8 cellular contexts compared by ENCODE assay signal in the genomic region with DNA sequence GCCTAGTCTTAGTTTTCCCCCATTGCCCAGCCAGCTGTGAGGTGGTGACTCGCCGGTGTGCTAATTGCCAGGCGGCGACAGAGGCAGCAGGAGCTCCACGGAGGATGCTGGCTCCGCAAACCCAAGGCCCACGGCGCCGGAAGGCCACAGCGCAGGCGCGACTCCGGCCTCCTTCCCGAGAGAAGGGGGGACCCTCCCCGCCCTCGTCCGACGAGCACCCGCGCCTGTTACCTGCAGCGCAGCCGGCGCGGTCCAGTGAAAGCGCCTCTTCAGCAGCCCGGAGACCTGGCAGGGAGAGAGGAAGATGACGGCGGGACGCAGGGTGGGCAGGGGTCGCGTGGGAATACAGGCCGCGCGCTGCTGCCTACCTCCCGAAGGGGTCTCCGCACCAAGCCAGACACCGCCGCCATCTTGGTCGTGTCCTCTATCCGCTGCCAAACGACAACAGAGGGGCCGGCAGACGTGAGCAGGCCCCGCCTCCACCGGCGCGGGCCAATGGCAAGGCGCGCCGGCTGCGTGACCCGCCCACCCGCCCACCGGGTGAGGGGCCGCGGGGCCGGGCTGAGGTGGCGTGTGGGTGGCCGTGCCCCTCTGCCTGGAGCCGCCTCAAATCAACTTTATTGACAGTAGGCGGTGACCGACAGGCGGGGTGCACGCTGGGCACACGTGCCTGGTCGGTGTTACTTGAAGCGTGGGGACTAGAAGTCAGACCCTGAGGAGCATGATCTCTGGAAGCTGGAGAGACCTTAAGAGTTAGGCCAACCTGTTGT. TPM values are rescaled to one million over a fixed set of nuclear protein-coding genes. Genes with fewer than 3 reads are reported as not detected.
DNase-seq lines count a peak whose midpoint lies in the region; ATAC-seq, FAIRE-seq and TF ChIP-seq lines count a peak whose summit lies in the region.

Gene PDHB, minus strand, starts transcription at position 433 of the 770 bp plus-strand sequence. Its CDS starts 23 bp downstream, at position 410.

- peak within 1 kb of the TSS; percentile 68 to 81 for H3K4me3 ChIP-seq in right atrium auricular region

- ATAC-seq in GM18499 (IDR thresholded peaks at IDR 0.05; ENCODE audit: insufficient read depth, unreplicated experiment), result peak; percentile 72
- ATAC-seq in HG02884 (IDR thresholded peaks at IDR 0.05; ENCODE audit: unreplicated experiment), result peak; percentile 95

- peaks cover 0 to 34% of the 10 kb centered on the region in 2 donors for H3K4me1 ChIP-seq in right atrium auricular region

- no peaks in the 10 kb centered on the region for H3K27me3 ChIP-seq in right atrium auricular region

- H3K36me3 ChIP-seq in right atrium auricular region, result peaks cover 33% of the 10 kb centered on the region

- H3K27ac ChIP-seq in angular gyrus (ENCODE audit: low read depth, low read length) (peak within 1 kb of the TSS; percentile 94), right atrium auricular region (peak within 1 kb of the TSS; percentile 94 to 95)

- DNase-seq in NCI-H146 treated with DMSO at 0.1 percent for 48 hours (lab: John Stamatoyannopoulos, UW; ENCODE audit: unreplicated experiment), result peak; percentile 82
- peak; percentile 72 to 93 (median 83) for DNase-seq in T-helper 2 cell
- DNase-seq in right atrium auricular region (ENCODE audit: low spot score), result peak; percentile 94
- peak; percentile 58 for DNase-seq in pulmonary artery endothelial cell (ENCODE audit: low read depth, low spot score)
- peak; percentile 97 for DNase-seq in urothelium cell line (ENCODE audit: low spot score)

- no peaks in the 10 kb centered on the region for H3K9me3 ChIP-seq in right atrium auricular region

- FAIRE-seq in urothelium cell line (lab: Jason Lieb, UNC), result peak; percentile 90

- TF ChIP-seq CTCF in right atrium auricular region (IDR thresholded peaks at IDR 0.05), result peak in 1 of 2 donors; percentile 34

RNA-seq across cellular contexts. Expression of gene PDHB, which starts in this region (rescaled TPM):
- 100 to 1,000 TPM; 111 to 181 TPM for total RNA-seq in right atrium auricular region
- 59.7 and 95.6 TPM in 2 replicates for total RNA-seq in pulmonary artery endothelial cell

Comparison
In these comparisons a context has a peak if more than half of its experiments do, and no peak if none do; other contexts are left out.
1. Peak in every context shown above with its lines: DNase-seq, ATAC-seq, H3K4me3 ChIP-seq and H3K27ac ChIP-seq.